ENCODE assay signal across 8 cellular contexts in the genomic region with DNA sequence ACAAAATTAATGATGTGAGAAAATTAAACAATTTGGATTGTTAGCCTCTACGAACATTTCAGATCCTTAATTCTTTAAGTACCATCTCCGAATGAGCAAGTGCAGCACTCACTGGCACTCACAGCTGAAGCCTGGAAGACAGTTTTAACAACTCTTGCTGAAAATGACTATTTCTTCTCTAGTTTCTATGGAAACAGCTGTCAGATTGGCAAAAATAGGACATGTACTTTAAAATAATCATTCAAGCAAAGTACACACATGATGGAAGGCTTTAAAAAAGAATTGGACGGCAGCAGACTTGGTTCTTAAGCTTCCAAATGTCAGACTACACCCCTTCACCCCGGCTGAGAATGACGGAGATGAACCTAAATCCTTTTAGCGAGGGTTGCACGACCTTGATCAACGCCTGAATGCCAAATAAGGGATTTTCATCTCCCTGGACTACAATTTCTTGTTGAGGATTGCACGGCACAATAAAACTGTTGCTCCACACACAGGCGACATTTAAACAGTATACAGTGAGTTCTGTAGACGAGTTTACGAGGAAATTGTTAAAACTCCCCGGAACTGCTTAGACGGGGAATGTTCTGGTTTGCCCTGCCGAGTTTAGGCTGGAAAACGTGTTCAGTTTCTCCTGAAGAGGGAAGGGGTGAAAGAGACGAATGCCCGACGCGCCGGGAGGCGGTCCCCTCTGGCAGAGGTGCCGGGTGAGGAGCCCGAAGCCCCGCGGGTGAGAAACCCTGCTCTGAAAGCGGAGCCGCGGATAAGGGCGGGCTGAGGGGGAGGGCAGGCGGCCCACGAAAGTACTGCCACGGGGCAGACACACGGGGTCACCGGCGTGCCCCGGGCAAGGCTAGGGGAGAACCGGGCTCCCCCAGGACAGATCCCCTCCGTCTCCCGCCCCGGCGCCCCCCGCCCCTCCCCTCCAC. TPM values are rescaled to one million over a fixed set of nuclear protein-coding genes. Genes with fewer than 3 reads are reported as not detected.
DNase-seq lines count a peak whose midpoint lies in the region; ATAC-seq and TF ChIP-seq lines count a peak whose summit lies in the region.

No MANE protein-coding gene starts in this region.

- H3K4me3 Mint-ChIP-seq in IgD-negative memory B cell = peak overlapping the region; percentile 93 to 99 (median 96)
- peak overlapping the region; percentile 93 for H3K4me3 Mint-ChIP-seq in nephron progenitor cell

- H3K36me3 Mint-ChIP-seq in IgD-negative memory B cell = no peaks in the 10 kb centered on the region
- no peaks in the 10 kb centered on the region for H3K36me3 Mint-ChIP-seq in nephron progenitor cell (ENCODE audit: low read depth)

- H3K4me1 Mint-ChIP-seq in IgD-negative memory B cell (peaks cover 12 to 21% (median 16%) of the 10 kb centered on the region in 3 donors), nephron progenitor cell (peaks cover 36% of the 10 kb centered on the region)

- TF ChIP-seq CTCF in nephron progenitor cell (IDR thresholded peaks at IDR 0.05) = no peak

- H3K27me3 Mint-ChIP-seq in IgD-negative memory B cell (peaks cover 4% of the 10 kb centered on the region), nephron progenitor cell (ENCODE audit: low read depth, poor library complexity) (peaks cover 20% of the 10 kb centered on the region)

- H3K9me3 Mint-ChIP-seq in IgD-negative memory B cell = no peaks in the 10 kb centered on the region
- H3K9me3 Mint-ChIP-seq in nephron progenitor cell = no peaks in the 10 kb centered on the region

- DNase-seq in DMS153 (lab: John Stamatoyannopoulos, UW) (peak; percentile 22), RPMI8226 (peak; percentile 86), activated gamma-delta T cell (lab: John Stamatoyannopoulos, UW) (peak; percentile 68), fibroblast of the conjunctiva (ENCODE audit: low read depth) (peak; percentile 35), nephron progenitor cell (peak; percentile 73)
- peak; percentile 76 for DNase-seq in stimulated activated naive CD8-positive, alpha-beta T cell treated with anti-CD3 and anti-CD28 coated beads, Interleukin-15, Interleukin-2, amounts not matched to agents 100 U/mL and 50 U/mL, for 24 hours

- peak; percentile 59 for ATAC-seq in GM21619 (IDR thresholded peaks at IDR 0.05; ENCODE audit: unreplicated experiment)
- peak; percentile 63 for ATAC-seq in stimulated activated naive CD8-positive, alpha-beta T cell treated with anti-CD3 and anti-CD28 coated beads, Interleukin-15, Interleukin-2, amounts not matched to agents 100 U/mL and 50 U/mL, for 24 hours

- H3K27ac Mint-ChIP-seq in IgD-negative memory B cell (peak overlapping the region; percentile 86 to 99 (median 97)), nephron progenitor cell (peak overlapping the region; percentile 98)

RNA-seq across cellular contexts. Expression of a gene that starts 0.7 kb away (rescaled TPM):
- polyA plus RNA-seq in IgD-negative memory B cell = 38.4 TPM

RNA-seq across cellular contexts. Expression of a gene that starts 31.2 kb away (rescaled TPM):
- polyA plus RNA-seq in IgD-negative memory B cell = not detected

Comparison
In these comparisons a context has a peak if more than half of its experiments do, and no peak if none do; other contexts are left out.
1. Peak in every context shown above with its lines: DNase-seq and ATAC-seq.
2. DNase-seq: peak in every context shown above with its lines; median percentile 86 in RPMI8226; 76 in stimulated activated naive CD8-positive, alpha-beta T cell treated with anti-CD3 and anti-CD28 coated beads, Interleukin-15, Interleukin-2, amounts not matched to agents 100 U/mL and 50 U/mL, for 24 hours; 73 in nephron progenitor cell; 68 in activated gamma-delta T cell; 35 in fibroblast of the conjunctiva; 22 in DMS153.